ENCODE assay signal across 8 cellular contexts in genomic region chr9:20684865-20685696, GRCh38. TPM values are rescaled to one million over a fixed set of nuclear protein-coding genes. Genes with fewer than 3 reads are reported as not detected.
A peak's percentile ranks its signal among the peaks of the same experiment; 100 is the strongest.
DNase-seq lines count a peak whose midpoint lies in the region; ATAC-seq and TF ChIP-seq lines count a peak whose summit lies in the region.

No MANE protein-coding gene starts in this region.

- H3K27ac ChIP-seq in left ventricle myocardium inferior (replicated peaks) (peak overlapping the region; percentile 96), RWPE1 (peak overlapping the region; percentile 95), esophagus (ENCODE audit: low read depth in 2 of 2, low read length in 1 of 2) (peak overlapping the region; percentile 94 to 95)

- no peaks in the 10 kb centered on the region for H3K9me3 ChIP-seq in left ventricle myocardium inferior (replicated peaks)
- H3K9me3 ChIP-seq in esophagus (ENCODE audit: control insufficient read depth in 2 of 2, insufficient read depth in 1 of 2, low read depth in 1 of 2, low read length in 1 of 2): no peaks in the 10 kb centered on the region

- intact Hi-C loops in left ventricle myocardium inferior (cut with micrococcal nuclease): no loop called here
- intact Hi-C loops in Right ventricle myocardium inferior (cut with DNase I): no loop called here

- TF ChIP-seq CTCF in left ventricle myocardium inferior (IDR thresholded peaks at IDR 0.05; ENCODE audit: borderline replicate concordance) (no peak), RWPE1 (conservative IDR thresholded peaks at IDR 0.05; ENCODE audit: low read depth) (no peak)

- peak overlapping the region; percentile 91 for H3K4me3 ChIP-seq in left ventricle myocardium inferior
- peak overlapping the region; percentile 91 to 94 for H3K4me3 ChIP-seq in esophagus (ENCODE audit: low read depth in 1 of 2, low read length in 2 of 2)

- H3K36me3 ChIP-seq in left ventricle myocardium inferior: no peaks in the 10 kb centered on the region
- H3K36me3 ChIP-seq in esophagus (ENCODE audit: control insufficient read depth in 2 of 2, insufficient read depth in 2 of 2, low read length in 1 of 2): no peaks in the 10 kb centered on the region

- H3K27me3 ChIP-seq in left ventricle myocardium inferior (ENCODE audit: low read depth) (no peaks in the 10 kb centered on the region), esophagus (ENCODE audit: control insufficient read depth in 1 of 2, insufficient read depth in 2 of 2, low read length in 2 of 2) (no peaks in the 10 kb centered on the region)

- POLR2A ChIA-PET in RWPE1 (lab: Yijun Ruan, JAX; ENCODE audit: low non-redundant PET): interaction anchor here (0.6 to 1.2 kb wide), 3 partner anchors 16 to 820 kb away, joined by 3 to 5 read pairs (median 3); partner anchors contain the start of gene MLLT3

- 1 to 2% methylated on average over 11 of the region's 11 CpGs for WGBS in esophagus, 2 donors

- DNase-seq in left ventricle myocardium inferior (no peak), Right ventricle myocardium inferior (ENCODE audit: missing footprints) (no peak), RWPE1 (ENCODE audit: low spot score) (peak; percentile 61), non-pigmented ciliary epithelial cell (ENCODE audit: low read depth) (peak; percentile 28), HuH-7 (ENCODE audit: low spot score) (no peak)

- CTCF ChIA-PET in RWPE1 (lab: Yijun Ruan, JAX): interaction anchor here (1.2 to 1.5 kb wide), 2 partner anchors 60 to 426 kb away, joined by 3 to 4 read pairs; no protein-coding TSS in a partner anchor

- ATAC-seq in Right ventricle myocardium inferior: no peak
- ATAC-seq in HG03108 (IDR thresholded peaks at IDR 0.05; ENCODE audit: unreplicated experiment): no peak
- ATAC-seq in GM18868 (IDR thresholded peaks at IDR 0.05; ENCODE audit: unreplicated experiment): no peak

- H3K4me1 ChIP-seq in left ventricle myocardium inferior (peaks cover 69% of the 10 kb centered on the region), esophagus (ENCODE audit: control insufficient read depth in 2 of 2, insufficient read depth in 2 of 2, low read length in 1 of 2) (no peaks in the 10 kb centered on the region)

RNA-seq across cellular contexts. Expression of gene FOCAD, which starts 1.0 kb away (rescaled TPM):
- 29.0 TPM for total RNA-seq in left ventricle myocardium inferior
- 29.8 TPM for total RNA-seq in Right ventricle myocardium inferior
- polyA plus RNA-seq in esophagus: 1 to 10 TPM; 4.6 to 6.1 TPM

Comparison
In these comparisons a context has a peak if more than half of its experiments do, and no peak if none do; other contexts are left out.
1. DNase-seq: peak in RWPE1 (single experiment) and non-pigmented ciliary epithelial cell (single experiment); none in left ventricle myocardium inferior (single experiment), Right ventricle myocardium inferior (single experiment) and HuH-7 (single experiment).
2. Peak in every context shown above with its lines, with median percentiles within 50 percentile points of each other: H3K27ac ChIP-seq.